ENCODE assay signal across 9 cellular contexts in the genomic region with DNA sequence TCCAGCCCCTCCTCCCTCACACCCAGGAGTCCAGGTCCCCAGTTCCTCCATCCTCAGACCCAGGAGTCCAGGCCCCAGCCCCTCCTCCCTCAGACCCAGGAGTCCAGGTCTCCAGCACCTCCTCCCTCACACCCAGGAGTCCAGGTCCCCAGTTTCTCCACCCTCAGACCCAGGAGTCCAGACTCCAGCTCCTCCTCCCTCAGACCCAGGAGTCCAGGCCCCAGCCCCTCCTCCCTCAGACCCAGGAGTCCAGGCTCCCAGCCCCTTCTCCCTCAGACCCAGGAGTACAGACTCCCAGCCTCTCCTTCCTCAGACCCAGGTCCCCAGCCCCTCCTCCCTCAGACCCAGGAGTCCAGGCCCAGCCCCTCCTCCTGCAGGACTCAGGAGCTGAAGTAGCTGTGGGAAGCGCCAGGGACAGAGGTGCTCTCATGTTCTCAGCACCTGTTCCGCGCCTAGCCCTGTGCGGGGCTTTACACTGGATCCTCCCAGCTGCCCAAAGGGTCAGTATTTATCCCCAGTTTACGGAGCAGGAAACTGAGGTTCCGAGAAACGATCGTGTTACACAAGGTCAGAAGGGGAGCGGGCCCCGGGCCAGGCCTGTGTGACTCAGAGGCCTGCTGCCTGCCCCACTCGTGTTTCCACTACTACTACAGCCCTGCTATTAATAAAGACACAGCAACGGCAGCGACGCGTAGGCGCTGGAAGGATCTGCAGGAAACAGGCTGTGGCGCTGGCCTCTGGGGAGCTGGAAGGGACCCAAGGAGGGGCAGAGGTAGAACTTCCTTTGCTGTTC.
DNase-seq lines count a peak whose midpoint lies in the region; ATAC-seq, FAIRE-seq and TF ChIP-seq lines count a peak whose summit lies in the region.
"Had no signal": no experiment of that assay in that cellular context is flagged by ENCODE, and none has a peak within 500 bp of the region (broad histone marks: within the 10 kb centered on the region; RNA-seq: fewer than 3 reads in every experiment).

No MANE protein-coding gene starts in this region.

- ATAC-seq in GM21447 (IDR thresholded peaks at IDR 0.05; ENCODE audit: unreplicated experiment) (no peak), HG03097 (IDR thresholded peaks at IDR 0.05; ENCODE audit: low FRiP score, unreplicated experiment) (no peak)
- ATAC-seq: stimulated activated memory B cell treated with anti-CD40 and anti-IgM and Interleukin-4, amounts not matched to agents 10 μg/mL and 1 μg/mL and 100 μg/mL, for 72 hours had no signal

- H3K4me2 ChIP-seq in parathyroid adenoma (ENCODE audit: low read length), result no peak overlapping the region

- no peak overlapping the region for H2AFZ ChIP-seq in parathyroid adenoma

- no peak overlapping the region for H3K4me3 ChIP-seq in foreskin fibroblast (ENCODE audit: low read depth in 1 of 2, low read length in 2 of 2)
- H3K4me3 ChIP-seq in parathyroid adenoma (ENCODE audit: low read depth, low read length), result no peak overlapping the region

- peak overlapping the region; percentile 66 for H3K27ac ChIP-seq in parathyroid adenoma

- no peaks in the 10 kb centered on the region for H3K9me3 ChIP-seq in parathyroid adenoma (ENCODE audit: control insufficient read depth, low read length)

- H3K36me3 ChIP-seq in parathyroid adenoma (ENCODE audit: control insufficient read depth, insufficient read depth, low read length), result no peaks in the 10 kb centered on the region

- no peaks in the 10 kb centered on the region for H3K4me1 ChIP-seq in parathyroid adenoma

- no peaks in the 10 kb centered on the region for H3K27me3 ChIP-seq in parathyroid adenoma (ENCODE audit: control insufficient read depth, insufficient read depth, low read length)

- peak; percentile 56 for FAIRE-seq in RCC 7860 (lab: Jason Lieb, UNC)

- TF ChIP-seq CTCF in foreskin fibroblast (IDR thresholded peaks at IDR 0.05; ENCODE audit: low read depth, low read length), result no peak
- TF ChIP-seq CTCF in parathyroid adenoma (IDR thresholded peaks at IDR 0.05), result no peak

- peak; percentile 75 for DNase-seq in COLO829 (ENCODE audit: low spot score)
- DNase-seq in RCC 7860 (ENCODE audit: low spot score), result peak; percentile 62
- DNase-seq in foreskin fibroblast, result peak; percentile 89
- no peak for DNase-seq in HuH-7.5 (ENCODE audit: low spot score)
- DNase-seq in NCI-H1105 treated with DMSO at 0.1 percent for 48 hours (lab: John Stamatoyannopoulos, UW), result no peak

- no peaks in the 10 kb centered on the region for H3K79me2 ChIP-seq in parathyroid adenoma

- H3K9ac ChIP-seq in parathyroid adenoma, result no peak overlapping the region

Comparison
In these comparisons a context has a peak if more than half of its experiments do, and no peak if none do; other contexts are left out.
1. DNase-seq: peak in COLO829 (single experiment), RCC 7860 (single experiment) and foreskin fibroblast (2 of 2); none in HuH-7.5 (single experiment) and NCI-H1105 treated with DMSO at 0.1 percent for 48 hours (single experiment).